Comparison of ENCODE assay signal across 8 cellular contexts in genomic region chr13:51590966-51591627, GRCh38. TPM values are rescaled to one million over a fixed set of nuclear protein-coding genes. Genes with fewer than 3 reads are reported as not detected.
DNase-seq lines count a peak whose midpoint lies in the region; ATAC-seq and TF ChIP-seq lines count a peak whose summit lies in the region.

No MANE protein-coding gene starts in this region.

- H3K36me3 ChIP-seq in RWPE2 (ENCODE audit: low read depth) (peaks cover 38% of the 10 kb centered on the region), gastrocnemius medialis (no peaks in the 10 kb centered on the region)

- H3K9me3 ChIP-seq in RWPE2 (ENCODE audit: severe bottlenecking), result no peaks in the 10 kb centered on the region
- H3K9me3 ChIP-seq in gastrocnemius medialis, result no peaks in the 10 kb centered on the region

- H3K9me3 Mint-ChIP-seq in natural killer cell treated with Interleukin-12 subunit alpha and Interleukin-12 subunit beta and Interleukin-15 and Interleukin-18, amount 100 ng/mL, for 72 hours, result no peaks in the 10 kb centered on the region

- H3K27me3 Mint-ChIP-seq in natural killer cell treated with Interleukin-12 subunit alpha and Interleukin-12 subunit beta and Interleukin-15 and Interleukin-18, amount 100 ng/mL, for 72 hours, result no peaks in the 10 kb centered on the region

- peaks cover 5% of the 10 kb centered on the region for H3K36me3 Mint-ChIP-seq in natural killer cell treated with Interleukin-12 subunit alpha and Interleukin-12 subunit beta and Interleukin-15 and Interleukin-18, amount 100 ng/mL, for 72 hours

- H3K4me3 ChIP-seq in RWPE2 (ENCODE audit: severe bottlenecking) (no peak overlapping the region), gastrocnemius medialis (no peak overlapping the region)

- ATAC-seq in RWPE2 (ENCODE audit: low read depth) (peak; percentile 94), gastrocnemius medialis (peak; percentile 81 to 94), GM21390 (IDR thresholded peaks at IDR 0.05; ENCODE audit: unreplicated experiment) (no peak), GM21825 (IDR thresholded peaks at IDR 0.05; ENCODE audit: unreplicated experiment) (no peak), HG03342 (IDR thresholded peaks at IDR 0.05; ENCODE audit: unreplicated experiment) (no peak)
- ATAC-seq in natural killer cell treated with Interleukin-12 subunit alpha and Interleukin-12 subunit beta and Interleukin-15 and Interleukin-18, amount 100 ng/mL, for 72 hours, result no peak

- no peaks in the 10 kb centered on the region for H3K27me3 ChIP-seq in RWPE2 (ENCODE audit: insufficient read depth, poor library complexity, severe bottlenecking)
- H3K27me3 ChIP-seq in gastrocnemius medialis, result no peaks in the 10 kb centered on the region

- no peak for TF ChIP-seq POLR2A in gastrocnemius medialis (IDR thresholded peaks at IDR 0.05)

- H3K27ac ChIP-seq in RWPE2 (ENCODE audit: poor library complexity, severe bottlenecking), result peak overlapping the region; percentile 97
- H3K27ac ChIP-seq in gastrocnemius medialis, result peak overlapping the region in 2 of 4 donors; percentile 5 to 28

- H3K27ac Mint-ChIP-seq in natural killer cell treated with Interleukin-12 subunit alpha and Interleukin-12 subunit beta and Interleukin-15 and Interleukin-18, amount 100 ng/mL, for 72 hours, result no peak overlapping the region

- H3K4me3 Mint-ChIP-seq in natural killer cell treated with Interleukin-12 subunit alpha and Interleukin-12 subunit beta and Interleukin-15 and Interleukin-18, amount 100 ng/mL, for 72 hours, result no peak overlapping the region

- intact Hi-C loops in gastrocnemius medialis (cut with DNase I; ENCODE audit: low total_unique reads), result no loop called here

- H3K4me1 Mint-ChIP-seq in natural killer cell treated with Interleukin-12 subunit alpha and Interleukin-12 subunit beta and Interleukin-15 and Interleukin-18, amount 100 ng/mL, for 72 hours (ENCODE audit: low read depth in 2 of 2), result peaks cover 21 to 29% of the 10 kb centered on the region in 2 donors

- in situ Hi-C loops in gastrocnemius medialis (cut with MboI; ENCODE audit: low sequenced_read_pairs in 4 of 4), result loop anchor here in 2 of 4 donors (10.0 to 25.0 kb wide), 2 partner anchors 146 to 221 kb away; partner anchors contain the start of gene DHRS12 (in 1 of the 2)

- H3K4me1 ChIP-seq in RWPE2 (ENCODE audit: insufficient read depth, poor library complexity, severe bottlenecking), result peaks cover 88% of the 10 kb centered on the region
- peaks cover 7 to 13% of the 10 kb centered on the region in 2 donors for H3K4me1 ChIP-seq in gastrocnemius medialis

- TF ChIP-seq CTCF in RWPE2 (IDR thresholded peaks at IDR 0.05; ENCODE audit: poor library complexity, severe bottlenecking) (no peak), gastrocnemius medialis (IDR thresholded peaks at IDR 0.05 in 4 of 5, conservative IDR thresholded peaks at IDR 0.05 in 1 of 5) (no peak)

- DNase-seq in H4 (ENCODE audit: low spot score) (peak; percentile 38), RWPE2 (ENCODE audit: low spot score) (no peak), fibroblast of peridontal ligament (ENCODE audit: extremely low read depth) (peak; percentile 96), gastrocnemius medialis (peak; percentile 7 to 26)
- DNase-seq in natural killer cell treated with Interleukin-12 subunit alpha and Interleukin-12 subunit beta and Interleukin-15 and Interleukin-18, amount 100 ng/mL, for 72 hours (ENCODE audit: low spot score), result no peak

RNA-seq across cellular contexts. Expression of gene WDFY2, which starts 6.8 kb away (rescaled TPM):
- total RNA-seq in H4 (2014; rRNA removed; shearing (Covaris generic)), result 0.68 and 1.3 TPM in 2 replicates
- total RNA-seq in gastrocnemius medialis, result 1 to 10 TPM in 2 of 4 donors, under 1 TPM in 2; 0.98 to 2.8 (median 1.7) TPM
- total RNA-seq in natural killer cell treated with Interleukin-12 subunit alpha and Interleukin-12 subunit beta and Interleukin-15 and Interleukin-18, amount 100 ng/mL, for 72 hours, result 10 to 100 TPM in 1 of 2 donors, 1 to 10 TPM in 1; 9.3 to 12.1 TPM

Comparison
In these comparisons a context has a peak if more than half of its experiments do, and no peak if none do; other contexts are left out.
1. DNase-seq: peak in H4 (single experiment), fibroblast of peridontal ligament (single experiment) and gastrocnemius medialis (2 of 2); none in RWPE2 (single experiment) and natural killer cell treated with Interleukin-12 subunit alpha and Interleukin-12 subunit beta and Interleukin-15 and Interleukin-18, amount 100 ng/mL, for 72 hours (single experiment).
2. ATAC-seq: peak in RWPE2 (single experiment) and gastrocnemius medialis (2 of 2); none in GM21390 (single experiment), GM21825 (single experiment), HG03342 (single experiment) and natural killer cell treated with Interleukin-12 subunit alpha and Interleukin-12 subunit beta and Interleukin-15 and Interleukin-18, amount 100 ng/mL, for 72 hours (0 of 2).